In genomic region chr2:66688951-66689350, GRCh38 we compare ENCODE assay signal across 15 cellular contexts.
"Had no signal": no experiment of that assay in that cellular context is flagged by ENCODE, and none has a peak within 500 bp of the region (broad histone marks: within the 10 kb centered on the region; RNA-seq: fewer than 3 reads in every experiment).

No MANE protein-coding gene starts in this region.

- H3K9me3 Mint-ChIP-seq: activated CD4-positive, alpha-beta T cell treated with anti-CD3 and anti-CD28 coated beads, Interleukin-2, amount 10 ng/mL, durations not matched to agents 7 days and 5 days; activated naive CD8-positive, alpha-beta T cell treated with anti-CD3 and anti-CD28 coated beads for 36 hours; T-helper 2 cell treated with Interferon-gamma antibody and Interleukin-4, amounts not matched to agents 5 μg/mL and 100 μg/mL, for 36 hours had no signal

- H3K27ac ChIP-seq: ascending aorta, epithelial cell of prostate, hepatocyte, right atrium auricular region had no signal

- H3K4me3 Mint-ChIP-seq: activated CD4-positive, alpha-beta T cell treated with anti-CD3 and anti-CD28 coated beads, Interleukin-2, amount 10 ng/mL, durations not matched to agents 7 days and 5 days; activated naive CD8-positive, alpha-beta T cell treated with anti-CD3 and anti-CD28 coated beads for 36 hours; T-helper 2 cell treated with Interferon-gamma antibody and Interleukin-4, amounts not matched to agents 5 μg/mL and 100 μg/mL, for 36 hours had no signal

- H3K36me3 Mint-ChIP-seq: activated naive CD8-positive, alpha-beta T cell treated with anti-CD3 and anti-CD28 coated beads for 36 hours had no signal

- DNase-seq: activated CD4-positive, alpha-beta T cell treated with anti-CD3 and anti-CD28 coated beads, Interleukin-2, amount 10 ng/mL, durations not matched to agents 7 days and 5 days; activated CD4-positive, CD25-positive, alpha-beta regulatory T cell; activated naive CD8-positive, alpha-beta T cell treated with anti-CD3 and anti-CD28 coated beads for 36 hours; left ventricle myocardium superior; mesendoderm; small intestine; stimulated activated CD4-positive, alpha-beta T cell treated with anti-CD3 and anti-CD28 coated beads, Interleukin-4, amount 100 ng/mL, for 4 hours; stimulated activated CD8-positive, alpha-beta memory T cell treated with anti-CD3 and anti-CD28 coated beads, Interleukin-4, amount 100 ng/mL, for 48 hours; stimulated activated naive CD4-positive, alpha-beta T cell treated with Interleukin-2 at 50 U/mL for 16 hours had no signal

- ATAC-seq: left ventricle myocardium superior had no signal

- H3K27ac Mint-ChIP-seq: activated CD4-positive, alpha-beta T cell treated with anti-CD3 and anti-CD28 coated beads, Interleukin-2, amount 10 ng/mL, durations not matched to agents 7 days and 5 days; activated naive CD8-positive, alpha-beta T cell treated with anti-CD3 and anti-CD28 coated beads for 36 hours; T-helper 2 cell treated with Interferon-gamma antibody and Interleukin-4, amounts not matched to agents 5 μg/mL and 100 μg/mL, for 36 hours had no signal

- H3K4me1 ChIP-seq: ascending aorta, breast epithelium, right atrium auricular region had no signal

- H3K4me1 Mint-ChIP-seq: activated CD4-positive, alpha-beta T cell treated with anti-CD3 and anti-CD28 coated beads, Interleukin-2, amount 10 ng/mL, durations not matched to agents 7 days and 5 days; activated naive CD8-positive, alpha-beta T cell treated with anti-CD3 and anti-CD28 coated beads for 36 hours had no signal

- H3K36me3 ChIP-seq: ascending aorta, breast epithelium, right atrium auricular region had no signal

- H3K9me3 ChIP-seq: ascending aorta, breast epithelium, right atrium auricular region had no signal

- H3K27me3 ChIP-seq: ascending aorta, breast epithelium, hepatocyte, right atrium auricular region had no signal

- H3K4me3 ChIP-seq: ascending aorta, breast epithelium, hepatocyte, right atrium auricular region had no signal

- H3K27me3 Mint-ChIP-seq: activated CD4-positive, alpha-beta T cell treated with anti-CD3 and anti-CD28 coated beads, Interleukin-2, amount 10 ng/mL, durations not matched to agents 7 days and 5 days; activated naive CD8-positive, alpha-beta T cell treated with anti-CD3 and anti-CD28 coated beads for 36 hours had no signal
